ENCODE assay signal across 16 cellular contexts in genomic region chr1:162728597-162728996, GRCh38.
DNase-seq lines count a peak whose midpoint lies in the region; ATAC-seq, FAIRE-seq and TF ChIP-seq lines count a peak whose summit lies in the region.
"Had no signal": no experiment of that assay in that cellular context is flagged by ENCODE, and none has a peak within 500 bp of the region (broad histone marks: within the 10 kb centered on the region; RNA-seq: fewer than 3 reads in every experiment).

No MANE protein-coding gene starts in this region.

- H3K36me3 ChIP-seq in HepG2 (replicated peaks in 1 of 2; ENCODE audit: control insufficient read depth in 1 of 2, insufficient read depth in 2 of 2, low read length in 2 of 2) (no peaks in the 10 kb centered on the region), right lobe of liver (no peaks in the 10 kb centered on the region), hepatocyte (replicated peaks; ENCODE audit: insufficient read depth, low read depth) (no peaks in the 10 kb centered on the region), rectal smooth muscle tissue (ENCODE audit: control insufficient read depth, insufficient read depth, low read length) (no peaks in the 10 kb centered on the region), vagina (no peaks in the 10 kb centered on the region)
- H3K36me3 ChIP-seq: BLaER1 had no signal

- no peak overlapping the region for H3K9ac ChIP-seq in HepG2 (ENCODE audit: insufficient read depth, low read depth, low read length)
- H3K9ac ChIP-seq in rectal smooth muscle tissue (ENCODE audit: low read length), result no peak overlapping the region
- H3K9ac ChIP-seq: BLaER1 had no signal

- TF ChIP-seq CTCF in HepG2 (CRISPR knock-in tag; IDR thresholded peaks at IDR 0.05) (no peak), right lobe of liver (IDR thresholded peaks at IDR 0.05) (no peak), hepatocyte (IDR thresholded peaks at IDR 0.05; ENCODE audit: poor library complexity) (no peak), vagina (IDR thresholded peaks at IDR 0.05) (no peak)

- H3K79me2 ChIP-seq in HepG2 (ENCODE audit: insufficient read depth, low read length), result no peaks in the 10 kb centered on the region
- peaks cover 2% of the 10 kb centered on the region for H3K79me2 ChIP-seq in hepatocyte

- CTCF ChIA-PET in HepG2 (lab: Yijun Ruan, JAX; ENCODE audit: low intra/inter-chr PET ratio, low total read pairs), result no interaction called here

- no peak overlapping the region for H3K4me2 ChIP-seq in HepG2 (ENCODE audit: low read depth, low read length)
- no peak overlapping the region for H3K4me2 ChIP-seq in hepatocyte
- H3K4me2 ChIP-seq: BLaER1, GM23338 had no signal

- no peaks in the 10 kb centered on the region for H4K20me1 ChIP-seq in HepG2 (ENCODE audit: insufficient read depth, low read length)
- no peaks in the 10 kb centered on the region for H4K20me1 ChIP-seq in hepatocyte (ENCODE audit: insufficient read depth, poor library complexity, severe bottlenecking)
- H4K20me1 ChIP-seq: BLaER1 had no signal

- 91% methylated on average over 2 of the region's 2 CpGs for WGBS in HepG2 (ENCODE audit: low lambda C conversion rate)
- WGBS in right lobe of liver (ENCODE audit: insufficient coverage, low coverage, low lambda C conversion rate, missing lambda C conversion rate), result 29% methylated on average over 1 of the region's 2 CpGs
- 78% methylated on average over 2 of the region's 2 CpGs for WGBS in hepatocyte (ENCODE audit: low lambda C conversion rate, missing lambda C conversion rate)
- 85% methylated on average over 2 of the region's 2 CpGs for WGBS in right cardiac atrium

- POLR2A ChIA-PET in HepG2 (lab: Yijun Ruan, JAX), result no interaction called here

- intact Hi-C loops in HepG2 (cut with micrococcal nuclease; ENCODE audit: unreplicated experiment), result no loop called here
- intact Hi-C loops in right lobe of liver (cut with DNase I), result no loop called here
- intact Hi-C loops in vagina (cut with DNase I), result no loop called here
- intact Hi-C loops in right cardiac atrium (cut with DNase I), result no loop called here

- H3K27ac ChIP-seq in HepG2 (ENCODE audit: extremely low read length, insufficient read depth, low read length) (no peak overlapping the region), right lobe of liver (no peak overlapping the region), hepatocyte (peak overlapping the region; percentile 56), rectal smooth muscle tissue (ENCODE audit: low read depth, low read length) (peak overlapping the region; percentile 3), vagina (peak overlapping the region; percentile 33), right cardiac atrium (ENCODE audit: low read length) (no peak overlapping the region)
- H3K27ac ChIP-seq: 22Rv1, BLaER1 had no signal

- no TSS peak for BruUV-seq in HepG2 (replicated peaks; lab: Mats Ljungman, UMichigan)

- TF ChIP-seq EP300 in HepG2 (IDR thresholded peaks at IDR 0.05; ENCODE audit: low read depth in 2 of 2, low read length in 2 of 2) (no peak), HepG2 (CRISPR knock-in tag; IDR thresholded peaks at IDR 0.05; ENCODE audit: borderline replicate concordance) (no peak)

- H3K9me3 ChIP-seq in HepG2 (ENCODE audit: low read length) (no peaks in the 10 kb centered on the region), right lobe of liver (no peaks in the 10 kb centered on the region), hepatocyte (ENCODE audit: low read depth) (no peaks in the 10 kb centered on the region), vagina (no peaks in the 10 kb centered on the region), right cardiac atrium (ENCODE audit: control insufficient read depth, low read length) (no peaks in the 10 kb centered on the region)
- H3K9me3 ChIP-seq: BLaER1 had no signal

- no peak overlapping the region for H2AFZ ChIP-seq in HepG2 (ENCODE audit: low read length)
- no peak overlapping the region for H2AFZ ChIP-seq in hepatocyte
- H2AFZ ChIP-seq: GM23338 had no signal

- H3K27me3 ChIP-seq in HepG2 (ENCODE audit: control insufficient read depth in 1 of 2, insufficient read depth in 2 of 2, low read length in 2 of 2), result no peaks in the 10 kb centered on the region
- no peaks in the 10 kb centered on the region for H3K27me3 ChIP-seq in right lobe of liver
- no peaks in the 10 kb centered on the region for H3K27me3 ChIP-seq in hepatocyte
- no peaks in the 10 kb centered on the region for H3K27me3 ChIP-seq in rectal smooth muscle tissue (ENCODE audit: control insufficient read depth, insufficient read depth, low read length)
- no peaks in the 10 kb centered on the region for H3K27me3 ChIP-seq in vagina
- H3K27me3 ChIP-seq in right cardiac atrium (ENCODE audit: control insufficient read depth, insufficient read depth), result no peaks in the 10 kb centered on the region
- H3K27me3 ChIP-seq: BLaER1 had no signal

- DNase-seq in HepG2 (ENCODE audit: low spot score) (no peak), right lobe of liver (no peak), hepatocyte (ENCODE audit: low spot score) (no peak), vagina (ENCODE audit: extremely low spot score in 2 of 2) (no peak), right cardiac atrium (no peak), NCI-H510A treated with DMSO at 0.1 percent for 48 hours (lab: John Stamatoyannopoulos, UW) (no peak)
- DNase-seq: AML-193, DMS53, GF-D8, H9 had no signal

- TF ChIP-seq POLR2A in HepG2 (IDR thresholded peaks at IDR 0.05; ENCODE audit: insufficient read depth in 1 of 2, low read depth in 2 of 2, low read length in 2 of 2), result no peak
- no peak for TF ChIP-seq POLR2A in right lobe of liver (IDR thresholded peaks at IDR 0.05)
- no peak for TF ChIP-seq POLR2A in vagina (IDR thresholded peaks at IDR 0.05)

- peaks cover 28% of the 10 kb centered on the region for H3K4me1 ChIP-seq in HepG2 (ENCODE audit: insufficient read depth, low read length)
- peaks cover 0 to 8% (median 0%) of the 10 kb centered on the region in 4 donors for H3K4me1 ChIP-seq in right lobe of liver
- H3K4me1 ChIP-seq in hepatocyte (ENCODE audit: insufficient read depth), result peaks cover 12% of the 10 kb centered on the region
- peaks cover 24% of the 10 kb centered on the region for H3K4me1 ChIP-seq in rectal smooth muscle tissue (ENCODE audit: control insufficient read depth, insufficient read depth, low read length)
- H3K4me1 ChIP-seq in vagina, result peaks cover 48% of the 10 kb centered on the region
- peaks cover 15% of the 10 kb centered on the region for H3K4me1 ChIP-seq in right cardiac atrium (ENCODE audit: control insufficient read depth, insufficient read depth, low read length)
- H3K4me1 ChIP-seq: BLaER1 had no signal

- in situ Hi-C loops in HepG2 (cut with HindIII; ENCODE audit: extremely low pct_ligation_motif_present, low pct_unique_long_range_greater_than_20kb), result no loop called here

- no peak for ATAC-seq in HepG2
- no peak for ATAC-seq in right lobe of liver
- no peak for ATAC-seq in right cardiac atrium
- no peak for ATAC-seq in GM19035 (IDR thresholded peaks at IDR 0.05; ENCODE audit: unreplicated experiment)
- ATAC-seq: GM23338 had no signal

- H3K4me3 ChIP-seq in HepG2 (replicated peaks in 1 of 3; ENCODE audit: insufficient read depth in 1 of 3, low read depth in 2 of 3, low read length in 3 of 3) (no peak overlapping the region), right lobe of liver (no peak overlapping the region), hepatocyte (no peak overlapping the region), rectal smooth muscle tissue (ENCODE audit: low read length) (no peak overlapping the region), vagina (no peak overlapping the region), right cardiac atrium (ENCODE audit: low read length) (no peak overlapping the region)
- H3K4me3 ChIP-seq: BLaER1, GM23338 had no signal

- no peak for TF ChIP-seq RAD21 in HepG2 (CRISPR knock-in tag; IDR thresholded peaks at IDR 0.05)

- no peak for FAIRE-seq in HepG2 (lab: Jason Lieb, UNC)
- FAIRE-seq: HTR-8/SVneo had no signal

- H3K9me2 ChIP-seq in hepatocyte (replicated peaks; ENCODE audit: insufficient read depth), result no peaks in the 10 kb centered on the region

TF ChIP-seq in HepG2, 621 proteins besides CTCF, POLR2A, EP300 and RAD21 (continues in another document):
- no peak for TF ChIP-seq AFF4 (CRISPR knock-in tag; IDR thresholded peaks at IDR 0.05)

Comparison
In these comparisons a context has a peak if more than half of its experiments do, and no peak if none do; other contexts are left out.
1. H3K27ac ChIP-seq: peak in hepatocyte (single experiment), rectal smooth muscle tissue (single experiment) and vagina (single experiment); none in HepG2 (single experiment), right lobe of liver (0 of 3) and right cardiac atrium (single experiment).